ENCODE assay signal across 5 cellular contexts in the genomic region with DNA sequence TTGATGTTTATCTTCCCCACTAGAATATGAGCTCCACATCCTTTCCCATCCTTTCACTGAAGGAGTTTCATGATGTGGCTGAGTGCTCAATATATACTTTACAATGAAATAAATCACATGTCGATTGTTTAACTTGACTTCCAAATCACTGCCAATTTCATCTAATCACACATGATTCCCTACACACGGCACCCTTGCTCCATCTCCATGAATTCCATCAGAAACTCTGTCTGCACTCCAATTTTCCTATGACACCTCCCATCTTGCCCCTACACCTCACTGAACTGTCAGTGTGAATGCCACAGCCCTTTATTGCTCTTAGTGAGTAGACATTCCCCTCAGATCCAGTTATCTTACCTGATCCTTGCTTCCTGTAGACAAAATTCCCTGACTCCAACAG.
"Had no signal": no experiment of that assay in that cellular context is flagged by ENCODE, and none has a peak within 500 bp of the region (broad histone marks: within the 10 kb centered on the region; RNA-seq: fewer than 3 reads in every experiment).

No MANE protein-coding gene starts in this region.

- H3K4me3 Mint-ChIP-seq: IgD-negative memory B cell had no signal

- DNase-seq: IMR-90, KBM-7 had no signal

- H3K27ac Mint-ChIP-seq: IgD-negative memory B cell had no signal

- H3K27ac ChIP-seq: HL-60 had no signal

- H3K36me3 Mint-ChIP-seq: IgD-negative memory B cell had no signal

- H3K4me3 ChIP-seq: K562 had no signal

- H3K27me3 Mint-ChIP-seq: IgD-negative memory B cell had no signal
